Comparison of ENCODE assay signal across 1 cellular context in genomic region chr17:57480438-57481196, GRCh38.
TF ChIP-seq lines count a peak whose summit lies in the region.

No MANE protein-coding gene starts in this region.

TF ChIP-seq in K562, 482 proteins besides CTCF, POLR2A, EP300 and RAD21 (continued from another document and continues in another):
- TF ChIP-seq, protein P1, sequence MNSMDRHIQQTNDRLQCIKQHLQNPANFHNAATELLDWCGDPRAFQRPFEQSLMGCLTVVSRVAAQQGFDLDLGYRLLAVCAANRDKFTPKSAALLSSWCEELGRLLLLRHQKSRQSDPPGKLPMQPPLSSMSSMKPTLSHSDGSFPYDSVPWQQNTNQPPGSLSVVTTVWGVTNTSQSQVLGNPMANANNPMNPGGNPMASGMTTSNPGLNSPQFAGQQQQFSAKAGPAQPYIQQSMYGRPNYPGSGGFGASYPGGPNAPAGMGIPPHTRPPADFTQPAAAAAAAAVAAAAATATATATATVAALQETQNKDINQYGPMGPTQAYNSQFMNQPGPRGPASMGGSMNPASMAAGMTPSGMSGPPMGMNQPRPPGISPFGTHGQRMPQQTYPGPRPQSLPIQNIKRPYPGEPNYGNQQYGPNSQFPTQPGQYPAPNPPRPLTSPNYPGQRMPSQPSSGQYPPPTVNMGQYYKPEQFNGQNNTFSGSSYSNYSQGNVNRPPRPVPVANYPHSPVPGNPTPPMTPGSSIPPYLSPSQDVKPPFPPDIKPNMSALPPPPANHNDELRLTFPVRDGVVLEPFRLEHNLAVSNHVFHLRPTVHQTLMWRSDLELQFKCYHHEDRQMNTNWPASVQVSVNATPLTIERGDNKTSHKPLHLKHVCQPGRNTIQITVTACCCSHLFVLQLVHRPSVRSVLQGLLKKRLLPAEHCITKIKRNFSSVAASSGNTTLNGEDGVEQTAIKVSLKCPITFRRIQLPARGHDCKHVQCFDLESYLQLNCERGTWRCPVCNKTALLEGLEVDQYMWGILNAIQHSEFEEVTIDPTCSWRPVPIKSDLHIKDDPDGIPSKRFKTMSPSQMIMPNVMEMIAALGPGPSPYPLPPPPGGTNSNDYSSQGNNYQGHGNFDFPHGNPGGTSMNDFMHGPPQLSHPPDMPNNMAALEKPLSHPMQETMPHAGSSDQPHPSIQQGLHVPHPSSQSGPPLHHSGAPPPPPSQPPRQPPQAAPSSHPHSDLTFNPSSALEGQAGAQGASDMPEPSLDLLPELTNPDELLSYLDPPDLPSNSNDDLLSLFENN (IDR thresholded peaks at IDR 0.05; ENCODE audit: low read depth in 2 of 2, low read length in 2 of 2): no peak
- TF ChIP-seq ZNF407 (IDR thresholded peaks at IDR 0.05; ENCODE audit: low read depth): no peak
- TF ChIP-seq NR3C1 (CRISPR knock-in tag; IDR thresholded peaks at IDR 0.05): no peak
- TF ChIP-seq ZKSCAN1 (IDR thresholded peaks at IDR 0.05; ENCODE audit: low read depth, low read length): no peak
- TF ChIP-seq ATF3 (IDR thresholded peaks at IDR 0.05): peak; percentile 73
- TF ChIP-seq ATF3 (CRISPR knock-in tag; conservative IDR thresholded peaks at IDR 0.05): no peak
- TF ChIP-seq MTA3 (IDR thresholded peaks at IDR 0.05; ENCODE audit: borderline replicate concordance): no peak
- no peak for TF ChIP-seq ZFP1 (CRISPR knock-in tag; IDR thresholded peaks at IDR 0.05)
- TF ChIP-seq ZSCAN29 (IDR thresholded peaks at IDR 0.05): no peak
- TF ChIP-seq FOXP1 (CRISPR knock-in tag; IDR thresholded peaks at IDR 0.05): no peak
- TF ChIP-seq ASH1L (IDR thresholded peaks at IDR 0.05; ENCODE audit: borderline replicate concordance, low read depth, partially characterized antibody): no peak
- 0 out of 4 replicates have a peak, but pooled peaks have one; percentile 31 to 32 for TF ChIP-seq FOXK2 (conservative IDR thresholded peaks at IDR 0.05 in 1 of 2, IDR thresholded peaks at IDR 0.05 in 1 of 2; ENCODE audit: low read depth in 2 of 2)
- TF ChIP-seq TAL1 (IDR thresholded peaks at IDR 0.05): no peak
- TF ChIP-seq MEF2D (tag; conservative IDR thresholded peaks at IDR 0.05; ENCODE audit: low read depth): 0 out of 2 replicates have a peak, but pooled peaks have one; percentile 49
- no peak for TF ChIP-seq ZNF143 (CRISPR knock-in tag; IDR thresholded peaks at IDR 0.05)
- no peak for TF ChIP-seq ZNF263 (CRISPR knock-in tag; IDR thresholded peaks at IDR 0.05; ENCODE audit: borderline replicate concordance)
- TF ChIP-seq TCF7 (IDR thresholded peaks at IDR 0.05; ENCODE audit: borderline replicate concordance): no peak
- TF ChIP-seq MCM7 (IDR thresholded peaks at IDR 0.05): no peak
- TF ChIP-seq ZKSCAN8 (CRISPR knock-in tag; IDR thresholded peaks at IDR 0.05): peak; percentile 97
- TF ChIP-seq, protein P2, sequence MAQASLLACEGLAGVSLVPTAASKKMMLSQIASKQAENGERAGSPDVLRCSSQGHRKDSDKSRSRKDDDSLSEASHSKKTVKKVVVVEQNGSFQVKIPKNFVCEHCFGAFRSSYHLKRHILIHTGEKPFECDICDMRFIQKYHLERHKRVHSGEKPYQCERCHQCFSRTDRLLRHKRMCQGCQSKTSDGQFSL (CRISPR knock-in tag; IDR thresholded peaks at IDR 0.05): no peak
- TF ChIP-seq, protein P2 (tag; IDR thresholded peaks at IDR 0.05): no peak
- TF ChIP-seq HDAC2 (IDR thresholded peaks at IDR 0.05): no peak
- no peak for TF ChIP-seq STAG1 (CRISPR knock-in tag; IDR thresholded peaks at IDR 0.05; ENCODE audit: borderline replicate concordance)
- TF ChIP-seq POLR2G (IDR thresholded peaks at IDR 0.05; ENCODE audit: low read depth, low read length): no peak
- no peak; the same call in 1 of the 2 replicates for TF ChIP-seq ETV1 (tag; conservative IDR thresholded peaks at IDR 0.05; ENCODE audit: low read depth)
- TF ChIP-seq, protein P3, sequence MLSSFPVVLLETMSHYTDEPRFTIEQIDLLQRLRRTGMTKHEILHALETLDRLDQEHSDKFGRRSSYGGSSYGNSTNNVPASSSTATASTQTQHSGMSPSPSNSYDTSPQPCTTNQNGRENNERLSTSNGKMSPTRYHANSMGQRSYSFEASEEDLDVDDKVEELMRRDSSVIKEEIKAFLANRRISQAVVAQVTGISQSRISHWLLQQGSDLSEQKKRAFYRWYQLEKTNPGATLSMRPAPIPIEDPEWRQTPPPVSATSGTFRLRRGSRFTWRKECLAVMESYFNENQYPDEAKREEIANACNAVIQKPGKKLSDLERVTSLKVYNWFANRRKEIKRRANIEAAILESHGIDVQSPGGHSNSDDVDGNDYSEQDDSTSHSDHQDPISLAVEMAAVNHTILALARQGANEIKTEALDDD (IDR thresholded peaks at IDR 0.05): peak; percentile 30; the same call in 1 of the 2 replicates
- no peak for TF ChIP-seq MITF (IDR thresholded peaks at IDR 0.05)
- TF ChIP-seq ZNF584 (CRISPR knock-in tag; IDR thresholded peaks at IDR 0.05; ENCODE audit: low read depth): 0 out of 2 replicates have a peak, but pooled peaks have one; percentile 16
- no peak for TF ChIP-seq ZZZ3 (IDR thresholded peaks at IDR 0.05)
- TF ChIP-seq BHLHE40 (IDR thresholded peaks at IDR 0.05; ENCODE audit: low read length): no peak
- no peak for TF ChIP-seq CBX5 (IDR thresholded peaks at IDR 0.05; ENCODE audit: borderline replicate concordance, low read depth)
- no peak for TF ChIP-seq PRMT5 (CRISPR knock-in tag; IDR thresholded peaks at IDR 0.05)
- TF ChIP-seq, protein P4, sequence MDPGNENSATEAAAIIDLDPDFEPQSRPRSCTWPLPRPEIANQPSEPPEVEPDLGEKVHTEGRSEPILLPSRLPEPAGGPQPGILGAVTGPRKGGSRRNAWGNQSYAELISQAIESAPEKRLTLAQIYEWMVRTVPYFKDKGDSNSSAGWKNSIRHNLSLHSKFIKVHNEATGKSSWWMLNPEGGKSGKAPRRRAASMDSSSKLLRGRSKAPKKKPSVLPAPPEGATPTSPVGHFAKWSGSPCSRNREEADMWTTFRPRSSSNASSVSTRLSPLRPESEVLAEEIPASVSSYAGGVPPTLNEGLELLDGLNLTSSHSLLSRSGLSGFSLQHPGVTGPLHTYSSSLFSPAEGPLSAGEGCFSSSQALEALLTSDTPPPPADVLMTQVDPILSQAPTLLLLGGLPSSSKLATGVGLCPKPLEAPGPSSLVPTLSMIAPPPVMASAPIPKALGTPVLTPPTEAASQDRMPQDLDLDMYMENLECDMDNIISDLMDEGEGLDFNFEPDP (CRISPR knock-in tag; IDR thresholded peaks at IDR 0.05): no peak
- TF ChIP-seq CREB3 (tag; conservative IDR thresholded peaks at IDR 0.05; ENCODE audit: low read depth): no peak
- TF ChIP-seq EHMT2 (IDR thresholded peaks at IDR 0.05): 0 out of 2 replicates have a peak, but pooled peaks have one; percentile 23
- no peak for TF ChIP-seq ZNF398 (CRISPR knock-in tag; IDR thresholded peaks at IDR 0.05)
- TF ChIP-seq NCOA1 (IDR thresholded peaks at IDR 0.05; ENCODE audit: low read depth): no peak
